24 cellular contexts compared by ENCODE assay signal in genomic region chr21:31750843-31751242, GRCh38. TPM values are rescaled to one million over a fixed set of nuclear protein-coding genes. Genes with fewer than 3 reads are reported as not detected.
DNase-seq lines count a peak whose midpoint lies in the region; ATAC-seq and TF ChIP-seq lines count a peak whose summit lies in the region.
"Had no signal": no experiment of that assay in that cellular context is flagged by ENCODE, and none has a peak within 500 bp of the region (broad histone marks: within the 10 kb centered on the region; RNA-seq: fewer than 3 reads in every experiment).

No MANE protein-coding gene starts in this region.

- TF ChIP-seq CTCF in foreskin fibroblast (IDR thresholded peaks at IDR 0.05; ENCODE audit: low read depth, low read length) (no peak), adrenal gland (IDR thresholded peaks at IDR 0.05) (no peak)

- intact Hi-C loops in adrenal gland (cut with DNase I) = no loop called here

- H3K36me3 ChIP-seq in adrenal gland (replicated peaks in 1 of 2) = no peaks in the 10 kb centered on the region
- H3K36me3 ChIP-seq: SJCRH30, thoracic aorta had no signal

- DNase-seq in Daoy (ENCODE audit: low read depth) (peak; percentile 61), LHCN-M2 (ENCODE audit: low read depth) (peak; percentile 24), astrocyte of the hippocampus (ENCODE audit: low read depth, low spot score) (peak; percentile 27), foreskin fibroblast (peak; percentile 38 to 76), NCI-H2029 treated with DMSO at 0.1 percent for 48 hours (lab: John Stamatoyannopoulos, UW) (no peak), adrenal gland (no peak)
- DNase-seq: activated CD4-positive, alpha-beta T cell treated with anti-CD3 and anti-CD28 coated beads for 36 hours; activated CD8-positive, alpha-beta memory T cell treated with anti-CD3 and anti-CD28 coated beads for 24 hours; activated naive CD4-positive, alpha-beta T cell treated with anti-CD3 and anti-CD28 coated beads for 36 hours; activated T-cell treated with anti-CD3 and anti-CD28 coated beads, Interleukin-2, amount 50 U/mL, for 4 hours; CD8-positive, alpha-beta memory T cell; DMS53; kidney glomerular epithelial cell; NCI-H1694; NCI-H2227 treated with DMSO at 0.1 percent for 48 hours; NCI-H748 treated with DMSO at 0.1 percent for 48 hours; SJCRH30; small intestine; stimulated activated CD4-positive, alpha-beta T cell treated with anti-CD3 and anti-CD28 coated beads, Interleukin-2, amount 100 ng/mL, for 24 hours; T-helper 1 cell had no signal

- no peaks in the 10 kb centered on the region for H3K27me3 ChIP-seq in adrenal gland
- H3K27me3 ChIP-seq: SJCRH30 had no signal

- no peak for TF ChIP-seq POLR2A in adrenal gland (IDR thresholded peaks at IDR 0.05)

- no peak for ATAC-seq in HG02852 (IDR thresholded peaks at IDR 0.05; ENCODE audit: unreplicated experiment)
- no peak for ATAC-seq in HG02938 (IDR thresholded peaks at IDR 0.05; ENCODE audit: unreplicated experiment)
- ATAC-seq: activated CD4-positive, alpha-beta T cell treated with anti-CD3 and anti-CD28 coated beads for 36 hours; activated T-cell treated with anti-CD3 and anti-CD28 coated beads, Interleukin-2, amount 50 U/mL, for 4 hours; stimulated activated memory B cell treated with anti-CD40 and anti-IgM and Interleukin-4, amounts not matched to agents 10 μg/mL and 1 μg/mL and 100 μg/mL, for 72 hours had no signal

- H3K27ac ChIP-seq in adrenal gland = no peak overlapping the region
- H3K27ac ChIP-seq: SJCRH30, thoracic aorta had no signal

- no peaks in the 10 kb centered on the region for H3K4me1 ChIP-seq in adrenal gland (replicated peaks in 1 of 2)
- H3K4me1 ChIP-seq: SJCRH30 had no signal

- H3K4me3 ChIP-seq in foreskin fibroblast (ENCODE audit: low read depth in 1 of 2, low read length in 2 of 2) = no peak overlapping the region
- H3K4me3 ChIP-seq in adrenal gland = no peak overlapping the region
- H3K4me3 ChIP-seq: SJCRH30, thoracic aorta had no signal

- no peaks in the 10 kb centered on the region for H3K9me3 ChIP-seq in adrenal gland (replicated peaks in 1 of 3)
- H3K9me3 ChIP-seq: SJCRH30, thoracic aorta had no signal

RNA-seq across cellular contexts. Expression of gene SCAF4, which starts 18.9 kb away (rescaled TPM):
- total RNA-seq in Daoy (2014; rRNA removed; shearing (Covaris generic)) = 5.0 and 5.8 TPM in 2 replicates
- total RNA-seq in LHCN-M2 (2014; rRNA removed) (5.8 and 7.1 TPM in 2 replicates), adrenal gland (10 to 100 TPM in 7 of 8 donors, 1 to 10 TPM in 1; 9.6 to 24.0 (median 18.1) TPM)
- polyA plus RNA-seq in LHCN-M2 (2012) = 9.9 TPM
- polyA plus RNA-seq in adrenal gland = 10 to 100 TPM; 12.6 to 17.6 (median 15.8) TPM

Comparison
In these comparisons a context has a peak if more than half of its experiments do, and no peak if none do; other contexts are left out.
1. DNase-seq: peak in Daoy (single experiment), LHCN-M2 (single experiment), astrocyte of the hippocampus (single experiment) and foreskin fibroblast (2 of 2); none in NCI-H2029 treated with DMSO at 0.1 percent for 48 hours (single experiment) and adrenal gland (0 of 7).